21 cellular contexts compared by ENCODE assay signal in genomic region chr12:51160814-51161459, GRCh38. TPM values are rescaled to one million over a fixed set of nuclear protein-coding genes. Genes with fewer than 3 reads are reported as not detected.
A peak's percentile ranks its signal among the peaks of the same experiment; 100 is the strongest.
DNase-seq lines count a peak whose midpoint lies in the region; ATAC-seq and TF ChIP-seq lines count a peak whose summit lies in the region.
"Had no signal": no experiment of that assay in that cellular context is flagged by ENCODE, and none has a peak within 500 bp of the region (broad histone marks: within the 10 kb centered on the region; RNA-seq: fewer than 3 reads in every experiment).

No MANE protein-coding gene starts in this region.

- H2BK5ac ChIP-seq in mesenchymal stem cell (ENCODE audit: low read depth, low read length, poor library complexity, severe bottlenecking): no peak overlapping the region

- no peak overlapping the region for H3K4me2 ChIP-seq in mesenchymal stem cell (ENCODE audit: low read length, poor library complexity, severe bottlenecking)

- H3K27me3 ChIP-seq in left ventricle myocardium inferior (ENCODE audit: low read depth) (no peaks in the 10 kb centered on the region), brain microvascular endothelial cell (replicated peaks) (no peaks in the 10 kb centered on the region), mesenchymal stem cell (ENCODE audit: control insufficient read depth in 1 of 2, insufficient read depth in 1 of 2, low read length in 2 of 2) (no peaks in the 10 kb centered on the region), esophagus muscularis mucosa (no peaks in the 10 kb centered on the region)
- H3K27me3 ChIP-seq: pancreas, upper lobe of right lung had no signal

- H3K23ac ChIP-seq in mesenchymal stem cell (ENCODE audit: low read length in 2 of 2): no peak overlapping the region

- no peak for TF ChIP-seq POLR2A in esophagus muscularis mucosa (IDR thresholded peaks at IDR 0.05; ENCODE audit: low read depth)

- H3K4me1 ChIP-seq in left ventricle myocardium inferior (no peaks in the 10 kb centered on the region), mesenchymal stem cell (ENCODE audit: control insufficient read depth, insufficient read depth, low read depth, low read length) (no peaks in the 10 kb centered on the region), esophagus muscularis mucosa (peaks cover 0 to 10% (median 0%) of the 10 kb centered on the region in 4 donors)
- H3K4me1 ChIP-seq: pancreas, upper lobe of right lung had no signal

- H2AK5ac ChIP-seq in mesenchymal stem cell (ENCODE audit: low read length, severe bottlenecking): no peak overlapping the region

- no peak overlapping the region for H3K4ac ChIP-seq in mesenchymal stem cell (ENCODE audit: low read depth in 1 of 2, low read length in 2 of 2)

- no peak overlapping the region for H3K9ac ChIP-seq in mesenchymal stem cell (ENCODE audit: low read length)

- DNase-seq in Right ventricle myocardium superior (no peak), left ventricle myocardium inferior (no peak), brain microvascular endothelial cell (peak; percentile 56), mesenchymal stem cell (peak; percentile 83), ecto neural progenitor cell (ENCODE audit: low spot score) (no peak), esophagus muscularis mucosa (ENCODE audit: extremely low spot score) (no peak)
- no peak for DNase-seq in activated CD4-positive, alpha-beta T cell treated with anti-CD3 and anti-CD28 coated beads for 4 hours
- DNase-seq: activated CD4-positive, alpha-beta T cell treated with anti-CD3 and anti-CD28 coated beads for 1 hour; activated CD8-positive, alpha-beta memory T cell treated with anti-CD3 and anti-CD28 coated beads, Interleukin-2, amount 50 U/mL, for 4 hours; activated naive CD4-positive, alpha-beta T cell treated with anti-CD3 and anti-CD28 coated beads for 36 hours; dermis blood vessel endothelial cell; GOT3; NCI-H187 treated with DMSO at 0.1 percent for 48 hours; NCI-H446; pancreas; small intestine; T-helper 2 cell; upper lobe of right lung had no signal

- H2BK12ac ChIP-seq in mesenchymal stem cell (ENCODE audit: low read length in 2 of 2): no peak overlapping the region

- no peak overlapping the region for H2AFZ ChIP-seq in mesenchymal stem cell (ENCODE audit: low read depth, low read length)

- ATAC-seq in Right ventricle myocardium superior (ENCODE audit: poor library complexity) (peak; percentile 48), HG03025 (IDR thresholded peaks at IDR 0.05; ENCODE audit: low FRiP score, unreplicated experiment) (no peak)
- ATAC-seq: esophagus mucosa; pancreas; stimulated activated memory B cell treated with anti-CD40 and anti-IgM and Interleukin-4, amounts not matched to agents 10 μg/mL and 1 μg/mL and 100 μg/mL, for 72 hours; upper lobe of right lung had no signal

- no peak overlapping the region for H3K14ac ChIP-seq in mesenchymal stem cell (ENCODE audit: low read length in 2 of 2)

- H4K91ac ChIP-seq in mesenchymal stem cell (ENCODE audit: low read length): no peak overlapping the region

- H3K27ac ChIP-seq in left ventricle myocardium inferior (replicated peaks) (no peak overlapping the region), brain microvascular endothelial cell (no peak overlapping the region), mesenchymal stem cell (ENCODE audit: low read length, poor library complexity, severe bottlenecking) (no peak overlapping the region), esophagus muscularis mucosa (replicated peaks in 1 of 4) (no peak overlapping the region)
- H3K27ac ChIP-seq: pancreas, upper lobe of right lung had no signal

- H4K8ac ChIP-seq in mesenchymal stem cell (ENCODE audit: low read length): no peak overlapping the region

- no peak for TF ChIP-seq EP300 in esophagus muscularis mucosa (IDR thresholded peaks at IDR 0.05)

- H3K4me3 ChIP-seq in left ventricle myocardium inferior (no peak overlapping the region), brain microvascular endothelial cell (ENCODE audit: low read depth, low read length) (no peak overlapping the region), mesenchymal stem cell (ENCODE audit: insufficient read depth in 1 of 2, low read depth in 1 of 2, low read length in 2 of 2) (peak overlapping the region in 1 of 2 experiments; percentile 23), esophagus muscularis mucosa (no peak overlapping the region)
- H3K4me3 ChIP-seq: pancreas, upper lobe of right lung had no signal

- WGBS in mesenchymal stem cell: 80% methylated on average over 7 of the region's 8 CpGs
- WGBS in esophagus muscularis mucosa: 85% methylated on average over 8 of the region's 8 CpGs

- H3K36me3 ChIP-seq in left ventricle myocardium inferior (no peaks in the 10 kb centered on the region), brain microvascular endothelial cell (replicated peaks) (no peaks in the 10 kb centered on the region), mesenchymal stem cell (ENCODE audit: control insufficient read depth in 1 of 2, insufficient read depth in 2 of 2, low read depth in 1 of 2, low read length in 2 of 2) (no peaks in the 10 kb centered on the region), esophagus muscularis mucosa (peaks cover 0 to 4% (median 0%) of the 10 kb centered on the region in 4 donors)
- H3K36me3 ChIP-seq: pancreas had no signal

- TF ChIP-seq CTCF in left ventricle myocardium inferior (IDR thresholded peaks at IDR 0.05; ENCODE audit: borderline replicate concordance): no peak
- TF ChIP-seq CTCF in brain microvascular endothelial cell (IDR thresholded peaks at IDR 0.05; ENCODE audit: low read depth, low read length, missing control alignments): no peak
- no peak for TF ChIP-seq CTCF in esophagus muscularis mucosa (IDR thresholded peaks at IDR 0.05)

- H3K18ac ChIP-seq in mesenchymal stem cell (ENCODE audit: low read depth in 1 of 2, low read length in 2 of 2): no peak overlapping the region

- H3K79me1 ChIP-seq in mesenchymal stem cell (replicated peaks; ENCODE audit: low read length, poor library complexity, severe bottlenecking): peaks cover 18% of the 10 kb centered on the region

- intact Hi-C loops in Right ventricle myocardium superior (cut with DNase I): no loop called here
- intact Hi-C loops in left ventricle myocardium inferior (cut with micrococcal nuclease): no loop called here
- intact Hi-C loops in esophagus muscularis mucosa (cut with DNase I): no loop called here

- no peak overlapping the region for H2BK15ac ChIP-seq in mesenchymal stem cell (ENCODE audit: low read depth, poor library complexity, severe bottlenecking)

- in situ Hi-C loops in brain microvascular endothelial cell (cut with HindIII; ENCODE audit: low pct_ligation_motif_present, low sequenced_read_pairs): no loop called here

- H2BK120ac ChIP-seq in mesenchymal stem cell (ENCODE audit: low read depth, low read length): no peak overlapping the region

- H3K9me3 ChIP-seq in left ventricle myocardium inferior (replicated peaks) (no peaks in the 10 kb centered on the region), mesenchymal stem cell (ENCODE audit: control insufficient read depth, low read length) (no peaks in the 10 kb centered on the region), esophagus muscularis mucosa (no peaks in the 10 kb centered on the region)
- H3K9me3 ChIP-seq: pancreas, upper lobe of right lung had no signal

RNA-seq across cellular contexts. Expression of gene TFCP2, which starts 12.0 kb away (rescaled TPM):
- total RNA-seq in Right ventricle myocardium superior: 23.3 TPM
- total RNA-seq in left ventricle myocardium inferior: 22.8 TPM
- 15.4 TPM for polyA plus RNA-seq in mesenchymal stem cell (2013, experiment 1 of 2)
- 16.4 TPM for polyA plus RNA-seq in mesenchymal stem cell (2013, experiment 2 of 2)
- 10 to 100 TPM; 11.3 to 16.2 (median 15.2) TPM for total RNA-seq in esophagus muscularis mucosa

RNA-seq across cellular contexts. Expression of gene POU6F1, which starts 56.9 kb away (rescaled TPM):
- 10.0 TPM for total RNA-seq in Right ventricle myocardium superior
- 9.9 TPM for total RNA-seq in left ventricle myocardium inferior
- polyA plus RNA-seq in mesenchymal stem cell (2013, experiment 1 of 2): 7.4 TPM
- 8.8 TPM for polyA plus RNA-seq in mesenchymal stem cell (2013, experiment 2 of 2)
- total RNA-seq in esophagus muscularis mucosa: 10 to 100 TPM; 13.3 to 27.2 (median 16.9) TPM

Comparison
In these comparisons a context has a peak if more than half of its experiments do, and no peak if none do; other contexts are left out.
1. DNase-seq: peak in brain microvascular endothelial cell (single experiment) and mesenchymal stem cell (single experiment); none in Right ventricle myocardium superior (single experiment), left ventricle myocardium inferior (single experiment), ecto neural progenitor cell (single experiment), activated CD4-positive, alpha-beta T cell treated with anti-CD3 and anti-CD28 coated beads for 4 hours (0 of 2) and esophagus muscularis mucosa (single experiment).